Comparison of ENCODE assay signal across 39 cellular contexts in the genomic region with DNA sequence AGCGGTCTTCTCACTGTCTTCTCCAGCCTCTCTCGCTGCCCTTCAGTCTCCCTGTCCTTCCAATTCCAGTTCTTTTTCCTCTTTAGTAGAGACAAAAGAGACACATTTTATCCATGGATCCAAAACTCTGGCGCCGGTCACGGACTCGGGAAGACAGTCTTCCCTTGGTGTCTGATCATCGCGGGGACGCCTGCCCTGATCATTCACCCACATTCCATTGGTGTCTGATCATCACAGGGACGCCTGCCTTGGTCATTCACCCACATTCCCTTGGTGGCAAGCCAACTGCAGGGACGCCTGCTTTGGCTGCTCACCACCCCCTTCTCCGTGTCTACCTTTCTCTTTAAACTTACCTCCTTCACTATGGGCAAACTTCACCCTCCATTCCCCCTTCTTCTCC.
"Had no signal": no experiment of that assay in that cellular context is flagged by ENCODE, and none has a peak within 500 bp of the region (broad histone marks: within the 10 kb centered on the region; RNA-seq: fewer than 3 reads in every experiment).

No MANE protein-coding gene starts in this region.

- DNase-seq: activated effector memory CD4-positive, alpha-beta T cell treated with anti-CD3 and anti-CD28 coated beads, Interleukin-2, amount 50 U/mL, for 16 hours; activated effector memory CD4-positive, alpha-beta T cell treated with Interleukin-2 at 50 U/mL for 16 hours; activated gamma-delta T cell; activated gamma-delta T cell treated with Interleukin-2 at 50 U/mL for 16 hours; activated naive CD4-positive, alpha-beta T cell; activated naive CD4-positive, alpha-beta T cell treated with anti-CD3 and anti-CD28 coated beads for 36 hours; activated naive CD4-positive, alpha-beta T cell treated with anti-CD3 and anti-CD28 coated beads, Interleukin-2, amount 10 ng/mL, durations not matched to agents 7 days and 5 days; activated naive CD4-positive, alpha-beta T cell treated with anti-CD3 and anti-CD28 coated beads, Interleukin-2, amount 50 U/mL, for 16 hours; activated naive CD4-positive, alpha-beta T cell treated with Interleukin-2 at 50 U/mL for 16 hours; activated naive CD8-positive, alpha-beta T cell treated with anti-CD3 and anti-CD28 coated beads for 36 hours; activated naive CD8-positive, alpha-beta T cell treated with anti-CD3 and anti-CD28 coated beads, Interleukin-2, amount 10 ng/mL, durations not matched to agents 7 days and 5 days; activated naive CD8-positive, alpha-beta T cell treated with anti-CD3 and anti-CD28 coated beads, Interleukin-2, amount 50 U/mL, for 24 hours; activated T-cell treated with anti-CD3 and anti-CD28 coated beads for 4 hours; activated T-cell treated with anti-CD3 and anti-CD28 coated beads, Interleukin-2, amount 50 U/mL, for 1 hour; activated T-cell treated with anti-CD3 and anti-CD28 coated beads, Interleukin-2, amount 50 U/mL, for 24 hours; activated T-cell treated with anti-CD3 and anti-CD28 coated beads, Interleukin-2, amount 50 U/mL, for 4 hours; activated T-cell treated with anti-CD3 and anti-CD28 coated beads, Interleukin-2, amount 50 U/mL, for 48 hours; activated T-cell treated with anti-CD3 and anti-CD28 coated beads, Interleukin-2, amount 50 U/mL, for 72 hours; adrenal gland; amniotic stem cell; amygdala; anterior cingulate cortex; aorta; body of pancreas; brain microvascular endothelial cell; caudate nucleus; central memory CD4-positive, alpha-beta T cell; cerebellar nuclear complex had no signal

- H3K4me3 ChIP-seq: adrenal gland, ascending aorta, body of pancreas, breast epithelium, cardiac muscle cell had no signal

- ATAC-seq: activated naive CD4-positive, alpha-beta T cell treated with anti-CD3 and anti-CD28 coated beads, Interleukin-2, amount 50 U/mL, for 72 hours; activated naive CD8-positive, alpha-beta T cell treated with anti-CD3 and anti-CD28 coated beads, Interleukin-2, amount 50 U/mL, for 24 hours; activated T-cell treated with anti-CD3 and anti-CD28 coated beads, Interleukin-2, amount 50 U/mL, for 4 hours; activated T-cell treated with anti-CD3 and anti-CD28 coated beads, Interleukin-2, amount 50 U/mL, for 72 hours; activated T-helper 17 cell treated with anti-CD3 and anti-CD28 coated beads, Interleukin-2, amount 50 U/mL, for 72 hours; body of pancreas had no signal

- H3K4me3 Mint-ChIP-seq: activated naive CD4-positive, alpha-beta T cell treated with anti-CD3 and anti-CD28 coated beads for 36 hours; activated naive CD4-positive, alpha-beta T cell treated with anti-CD3 and anti-CD28 coated beads, Interleukin-2, amount 10 ng/mL, durations not matched to agents 7 days and 5 days; activated naive CD4-positive, alpha-beta T cell treated with anti-CD3 and anti-CD28 coated beads, Interleukin-2, amount 50 U/mL, for 24 hours; activated naive CD8-positive, alpha-beta T cell; activated naive CD8-positive, alpha-beta T cell treated with anti-CD3 and anti-CD28 coated beads for 36 hours; activated naive CD8-positive, alpha-beta T cell treated with anti-CD3 and anti-CD28 coated beads, Interleukin-2, amount 10 ng/mL, durations not matched to agents 7 days and 5 days; activated naive CD8-positive, alpha-beta T cell treated with anti-CD3 and anti-CD28 coated beads, Interleukin-2, amount 50 U/mL, for 24 hours; activated T-cell treated with anti-CD3 and anti-CD28 coated beads, Interleukin-2, amount 50 U/mL, for 24 hours; activated T-cell treated with anti-CD3 and anti-CD28 coated beads, Interleukin-2, amount 50 U/mL, for 4 hours; activated T-cell treated with anti-CD3 and anti-CD28 coated beads, Interleukin-2, amount 50 U/mL, for 72 hours; activated T-helper 1 cell treated with anti-CD3 and anti-CD28 coated beads, Interleukin-12 subunit alpha, Interleukin-12 subunit beta, Interleukin-2, Interleukin-4 antibody, amounts not matched to agents 30 ng/mL and 10 ng/mL and 1 ng/mL, durations not matched to agents 14 hours and 24 hours and 36 hours; activated T-helper 17 cell treated with anti-CD3 and anti-CD28 coated beads, Interleukin-2, amount 50 U/mL, for 72 hours; brain; central memory CD8-positive, alpha-beta T cell had no signal

- H3K4me1 ChIP-seq: adrenal gland, ascending aorta, body of pancreas, breast epithelium had no signal

- H3K36me3 ChIP-seq: adrenal gland, ascending aorta, brain microvascular endothelial cell, breast epithelium, cardiac muscle cell had no signal

- H3K36me3 Mint-ChIP-seq: activated naive CD4-positive, alpha-beta T cell treated with anti-CD3 and anti-CD28 coated beads, Interleukin-2, amount 10 ng/mL, durations not matched to agents 7 days and 5 days; activated naive CD4-positive, alpha-beta T cell treated with anti-CD3 and anti-CD28 coated beads, Interleukin-2, amount 50 U/mL, for 24 hours; activated naive CD8-positive, alpha-beta T cell; activated naive CD8-positive, alpha-beta T cell treated with anti-CD3 and anti-CD28 coated beads for 36 hours; activated naive CD8-positive, alpha-beta T cell treated with anti-CD3 and anti-CD28 coated beads, Interleukin-2, amount 10 ng/mL, durations not matched to agents 7 days and 5 days; brain had no signal

- H3K27me3 Mint-ChIP-seq: activated naive CD4-positive, alpha-beta T cell treated with anti-CD3 and anti-CD28 coated beads, Interleukin-2, amount 10 ng/mL, durations not matched to agents 7 days and 5 days; activated naive CD4-positive, alpha-beta T cell treated with anti-CD3 and anti-CD28 coated beads, Interleukin-2, amount 50 U/mL, for 24 hours; activated naive CD8-positive, alpha-beta T cell; activated naive CD8-positive, alpha-beta T cell treated with anti-CD3 and anti-CD28 coated beads for 36 hours; activated naive CD8-positive, alpha-beta T cell treated with anti-CD3 and anti-CD28 coated beads, Interleukin-2, amount 10 ng/mL, durations not matched to agents 7 days and 5 days; activated naive CD8-positive, alpha-beta T cell treated with anti-CD3 and anti-CD28 coated beads, Interleukin-2, amount 50 U/mL, for 24 hours; activated T-cell treated with anti-CD3 and anti-CD28 coated beads, Interleukin-2, amount 50 U/mL, for 24 hours; activated T-helper 17 cell treated with anti-CD3 and anti-CD28 coated beads, Interleukin-2, amount 50 U/mL, for 72 hours; central memory CD8-positive, alpha-beta T cell had no signal

- H3K4me1 Mint-ChIP-seq: activated naive CD4-positive, alpha-beta T cell treated with anti-CD3 and anti-CD28 coated beads, Interleukin-2, amount 10 ng/mL, durations not matched to agents 7 days and 5 days; activated naive CD4-positive, alpha-beta T cell treated with anti-CD3 and anti-CD28 coated beads, Interleukin-2, amount 50 U/mL, for 24 hours; activated naive CD8-positive, alpha-beta T cell treated with anti-CD3 and anti-CD28 coated beads for 36 hours; activated naive CD8-positive, alpha-beta T cell treated with anti-CD3 and anti-CD28 coated beads, Interleukin-2, amount 10 ng/mL, durations not matched to agents 7 days and 5 days; activated naive CD8-positive, alpha-beta T cell treated with anti-CD3 and anti-CD28 coated beads, Interleukin-2, amount 50 U/mL, for 24 hours; activated T-helper 17 cell treated with anti-CD3 and anti-CD28 coated beads, Interleukin-2, amount 50 U/mL, for 72 hours; brain; central memory CD8-positive, alpha-beta T cell had no signal

- H3K27ac Mint-ChIP-seq: activated naive CD4-positive, alpha-beta T cell treated with anti-CD3 and anti-CD28 coated beads for 36 hours; activated naive CD4-positive, alpha-beta T cell treated with anti-CD3 and anti-CD28 coated beads, Interleukin-2, amount 10 ng/mL, durations not matched to agents 7 days and 5 days; activated naive CD4-positive, alpha-beta T cell treated with anti-CD3 and anti-CD28 coated beads, Interleukin-2, amount 50 U/mL, for 24 hours; activated naive CD4-positive, alpha-beta T cell treated with anti-CD3 and anti-CD28 coated beads, Interleukin-2, amount 50 U/mL, for 72 hours; activated naive CD8-positive, alpha-beta T cell; activated naive CD8-positive, alpha-beta T cell treated with anti-CD3 and anti-CD28 coated beads for 36 hours; activated naive CD8-positive, alpha-beta T cell treated with anti-CD3 and anti-CD28 coated beads, Interleukin-2, amount 10 ng/mL, durations not matched to agents 7 days and 5 days; activated naive CD8-positive, alpha-beta T cell treated with anti-CD3 and anti-CD28 coated beads, Interleukin-2, amount 50 U/mL, for 24 hours; activated T-cell treated with anti-CD3 and anti-CD28 coated beads, Interleukin-2, amount 50 U/mL, for 24 hours; activated T-cell treated with anti-CD3 and anti-CD28 coated beads, Interleukin-2, amount 50 U/mL, for 72 hours; activated T-helper 1 cell treated with anti-CD3 and anti-CD28 coated beads, Interleukin-12 subunit alpha, Interleukin-12 subunit beta, Interleukin-2, Interleukin-4 antibody, amounts not matched to agents 30 ng/mL and 10 ng/mL and 1 ng/mL, durations not matched to agents 14 hours and 24 hours and 36 hours; activated T-helper 17 cell treated with anti-CD3 and anti-CD28 coated beads, Interleukin-2, amount 50 U/mL, for 72 hours; activated T-helper 2 cell treated with anti-CD3 and anti-CD28 coated beads, Interferon-gamma antibody, Interleukin-2, Interleukin-4, amounts not matched to agents 10 μg/mL and 5 μg/mL and 100 μg/mL, durations not matched to agents 14 hours and 24 hours and 36 hours; brain had no signal

- H3K27me3 ChIP-seq: adrenal gland, ascending aorta, body of pancreas, brain microvascular endothelial cell, breast epithelium, cardiac muscle cell had no signal

- H3K27ac ChIP-seq: adrenal gland, ascending aorta, body of pancreas, brain microvascular endothelial cell, breast epithelium, cardiac muscle cell had no signal

- H3K9me3 Mint-ChIP-seq: activated naive CD4-positive, alpha-beta T cell treated with anti-CD3 and anti-CD28 coated beads, Interleukin-2, amount 50 U/mL, for 24 hours had no signal

- H3K9me3 ChIP-seq: adrenal gland, ascending aorta, body of pancreas, breast epithelium had no signal
